In genomic region chr2:200945395-200945729, GRCh38 we compare ENCODE assay signal across 1 cellular context.
TF ChIP-seq lines count a peak whose summit lies in the region.

No MANE protein-coding gene starts in this region.

TF ChIP-seq in K562, 482 proteins besides CTCF, POLR2A, EP300 and RAD21:
- TF ChIP-seq, protein P1, sequence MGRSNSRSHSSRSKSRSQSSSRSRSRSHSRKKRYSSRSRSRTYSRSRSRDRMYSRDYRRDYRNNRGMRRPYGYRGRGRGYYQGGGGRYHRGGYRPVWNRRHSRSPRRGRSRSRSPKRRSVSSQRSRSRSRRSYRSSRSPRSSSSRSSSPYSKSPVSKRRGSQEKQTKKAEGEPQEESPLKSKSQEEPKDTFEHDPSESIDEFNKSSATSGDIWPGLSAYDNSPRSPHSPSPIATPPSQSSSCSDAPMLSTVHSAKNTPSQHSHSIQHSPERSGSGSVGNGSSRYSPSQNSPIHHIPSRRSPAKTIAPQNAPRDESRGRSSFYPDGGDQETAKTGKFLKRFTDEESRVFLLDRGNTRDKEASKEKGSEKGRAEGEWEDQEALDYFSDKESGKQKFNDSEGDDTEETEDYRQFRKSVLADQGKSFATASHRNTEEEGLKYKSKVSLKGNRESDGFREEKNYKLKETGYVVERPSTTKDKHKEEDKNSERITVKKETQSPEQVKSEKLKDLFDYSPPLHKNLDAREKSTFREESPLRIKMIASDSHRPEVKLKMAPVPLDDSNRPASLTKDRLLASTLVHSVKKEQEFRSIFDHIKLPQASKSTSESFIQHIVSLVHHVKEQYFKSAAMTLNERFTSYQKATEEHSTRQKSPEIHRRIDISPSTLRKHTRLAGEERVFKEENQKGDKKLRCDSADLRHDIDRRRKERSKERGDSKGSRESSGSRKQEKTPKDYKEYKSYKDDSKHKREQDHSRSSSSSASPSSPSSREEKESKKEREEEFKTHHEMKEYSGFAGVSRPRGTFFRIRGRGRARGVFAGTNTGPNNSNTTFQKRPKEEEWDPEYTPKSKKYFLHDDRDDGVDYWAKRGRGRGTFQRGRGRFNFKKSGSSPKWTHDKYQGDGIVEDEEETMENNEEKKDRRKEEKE (IDR thresholded peaks at IDR 0.05; ENCODE audit: borderline replicate concordance in 1 of 2, control insufficient read depth in 1 of 2, low read depth in 2 of 2, low read length in 1 of 2), result no peak
- TF ChIP-seq RBM25 (IDR thresholded peaks at IDR 0.05; ENCODE audit: low read depth, low read length, severe bottlenecking), result peak; percentile 53
- peak; percentile 64 for TF ChIP-seq ZNF121 (CRISPR knock-in tag; conservative IDR thresholded peaks at IDR 0.05)
